11 cellular contexts compared by ENCODE assay signal in the genomic region with DNA sequence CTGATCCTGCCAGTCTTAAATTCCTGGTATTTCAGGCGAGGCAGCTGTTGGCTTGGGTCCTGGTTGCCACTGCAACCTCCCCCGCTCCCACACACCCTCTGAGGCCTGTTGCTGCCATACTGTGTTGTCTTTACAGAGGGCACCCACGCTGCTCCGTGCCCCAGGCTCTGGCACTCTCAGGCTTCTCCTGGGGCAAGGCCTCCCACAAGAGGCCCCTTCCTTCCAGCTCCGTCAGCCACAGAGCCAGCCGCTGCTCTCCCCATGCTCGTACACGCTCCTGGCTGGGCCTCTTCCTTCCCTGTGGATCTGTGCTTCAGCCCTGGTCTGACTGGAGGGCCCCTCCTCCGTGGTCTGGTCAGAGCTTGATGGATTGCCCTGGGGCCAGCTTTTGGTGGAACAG. TPM values are rescaled to one million over a fixed set of nuclear protein-coding genes. Genes with fewer than 3 reads are reported as not detected.
DNase-seq lines count a peak whose midpoint lies in the region; ATAC-seq and TF ChIP-seq lines count a peak whose summit lies in the region.
"Had no signal": no experiment of that assay in that cellular context is flagged by ENCODE, and none has a peak within 500 bp of the region (broad histone marks: within the 10 kb centered on the region; RNA-seq: fewer than 3 reads in every experiment).

No MANE protein-coding gene starts in this region.

- peak overlapping the region; percentile 62 for H3K27ac Mint-ChIP-seq in endothelial cell (ENCODE audit: unreplicated experiment)
- no peak overlapping the region for H3K27ac Mint-ChIP-seq in neural progenitor cell
- H3K27ac Mint-ChIP-seq: CD4-positive, alpha-beta T cell had no signal

- peaks cover 5% of the 10 kb centered on the region for H3F3A ChIP-seq in PC-3 (ENCODE audit: low read length, unreplicated experiment)
- peaks cover 8% of the 10 kb centered on the region for H3F3A ChIP-seq in neural progenitor cell (ENCODE audit: low read depth)

- no peaks in the 10 kb centered on the region for H3K9me2 ChIP-seq in PC-3 (replicated peaks; ENCODE audit: low read length)

- no peak for ATAC-seq in PC-3

- H4K20me1 ChIP-seq in PC-3 (ENCODE audit: low read length) (0 out of 2 replicates have a peak, but pooled peaks cover 7% of the 10 kb centered on the region), neural progenitor cell (ENCODE audit: low read depth) (peaks cover 6% of the 10 kb centered on the region)

- no peak overlapping the region for H2AFZ ChIP-seq in PC-3 (ENCODE audit: low read length)
- no peak overlapping the region for H2AFZ ChIP-seq in neural progenitor cell (replicated peaks)

- no peaks in the 10 kb centered on the region for H3K9me3 ChIP-seq in BE2C
- no peaks in the 10 kb centered on the region for H3K9me3 ChIP-seq in PC-3 (ENCODE audit: low read length)
- H3K9me3 ChIP-seq in neural progenitor cell (ENCODE audit: low read depth) = no peaks in the 10 kb centered on the region

- no TSS peak for BruUV-seq in PC-3 (replicated peaks; lab: Mats Ljungman, UMichigan)

- H3K4me3 Mint-ChIP-seq in endothelial cell (ENCODE audit: unreplicated experiment) (peak overlapping the region; percentile 78), neural progenitor cell (peak overlapping the region; percentile 73)
- H3K4me3 Mint-ChIP-seq: CD4-positive, alpha-beta T cell; neural crest cell had no signal

- intact Hi-C loops in PC-3 (cut with micrococcal nuclease) = loop anchor here (5.0 kb wide), 1 partner anchor 83 kb away; no protein-coding TSS in a partner anchor

- H3K36me3 ChIP-seq in BE2C = no peaks in the 10 kb centered on the region
- no peaks in the 10 kb centered on the region for H3K36me3 ChIP-seq in PC-3 (ENCODE audit: low read depth, low read length)
- no peaks in the 10 kb centered on the region for H3K36me3 ChIP-seq in neural progenitor cell

- POLR2A ChIA-PET in PC-3 (lab: Charles Lee; ENCODE audit: unreplicated experiment) = no interaction called here

- H3K27me3 ChIP-seq in BE2C (no peaks in the 10 kb centered on the region), PC-3 (ENCODE audit: low read length) (no peaks in the 10 kb centered on the region), neural progenitor cell (no peaks in the 10 kb centered on the region)

- peak overlapping the region; percentile 72 for H3K4me2 ChIP-seq in PC-3 (ENCODE audit: low read length)
- H3K4me2 ChIP-seq in neural progenitor cell = no peak overlapping the region

- H3K36me3 Mint-ChIP-seq in endothelial cell (ENCODE audit: low read depth, unreplicated experiment) (peaks cover 2% of the 10 kb centered on the region), neural progenitor cell (peaks cover 2% of the 10 kb centered on the region)

- TF ChIP-seq CTCF in BE2C (IDR thresholded peaks at IDR 0.05; ENCODE audit: low read depth, low read length) (no peak), PC-3 (conservative IDR thresholded peaks at IDR 0.05; ENCODE audit: low read depth, low read length) (no peak), endothelial cell (IDR thresholded peaks at IDR 0.05; ENCODE audit: unreplicated experiment) (no peak), neural progenitor cell (IDR thresholded peaks at IDR 0.05) (no peak)

- H3K27ac ChIP-seq in PC-3 (ENCODE audit: low read length) = peak overlapping the region; percentile 91
- H3K27ac ChIP-seq in neural progenitor cell = no peak overlapping the region

- CTCF ChIA-PET in PC-3 (lab: Charles Lee) = no interaction called here

- H3K9me3 Mint-ChIP-seq in endothelial cell (ENCODE audit: unreplicated experiment) (no peaks in the 10 kb centered on the region), neural progenitor cell (no peaks in the 10 kb centered on the region)
- H3K9me3 Mint-ChIP-seq: CD4-positive, alpha-beta T cell; neural crest cell had no signal

- H3K4me1 ChIP-seq in BE2C (peaks cover 25% of the 10 kb centered on the region), PC-3 (ENCODE audit: insufficient read depth, low read length) (peaks cover 35% of the 10 kb centered on the region), neural progenitor cell (peaks cover 16% of the 10 kb centered on the region)

- H3K27me3 Mint-ChIP-seq in endothelial cell (ENCODE audit: unreplicated experiment) = no peaks in the 10 kb centered on the region
- H3K27me3 Mint-ChIP-seq in neural progenitor cell (ENCODE audit: insufficient read depth, low read depth) = peaks cover 8% of the 10 kb centered on the region

- peak; percentile 76 for DNase-seq in BE2C
- DNase-seq in PC-3 = no peak
- DNase-seq in endothelial cell (ENCODE audit: low spot score) = peak; percentile 15
- no peak for DNase-seq in neural progenitor cell (ENCODE audit: low spot score)
- DNase-seq in stimulated activated CD4-positive, alpha-beta T cell treated with anti-CD3 and anti-CD28 coated beads, Interleukin-2, amount 100 ng/mL, for 24 hours = no peak
- DNase-seq in SK-N-DZ (ENCODE audit: low spot score) = no peak
- no peak for DNase-seq in RPMI8226
- DNase-seq in stimulated activated CD4-positive, alpha-beta T cell treated with anti-CD3 and anti-CD28 coated beads, Interleukin-4, amount 100 ng/mL, for 1 hour = no peak
- DNase-seq: CD4-positive, alpha-beta T cell; NCI-H510A treated with DMSO at 0.1 percent for 48 hours had no signal

- H3K79me2 ChIP-seq in PC-3 (ENCODE audit: low read length) (peaks cover 68% of the 10 kb centered on the region), neural progenitor cell (ENCODE audit: low read depth) (peaks cover 47% of the 10 kb centered on the region)

- H3K9ac ChIP-seq in PC-3 (ENCODE audit: low read length) = peak overlapping the region; percentile 61
- no peak overlapping the region for H3K9ac ChIP-seq in neural progenitor cell

- H3K4me3 ChIP-seq in BE2C (ENCODE audit: low read depth, low read length) (no peak overlapping the region), PC-3 (ENCODE audit: low read length) (no peak overlapping the region), neural progenitor cell (no peak overlapping the region)

- H3K4me1 Mint-ChIP-seq in endothelial cell (ENCODE audit: unreplicated experiment) (peaks cover 36% of the 10 kb centered on the region), neural progenitor cell (peaks cover 35% of the 10 kb centered on the region)

RNA-seq across cellular contexts. Expression of gene CABLES1, which starts 8.6 kb away (rescaled TPM):
- 18.5 TPM for polyA plus RNA-seq in BE2C (2012; ENCODE audit: insufficient read depth, insufficient read length, low read depth)
- 18.6 and 20.5 TPM in 2 replicates for total RNA-seq in PC-3 (2014; rRNA removed)
- 24.9 TPM for total RNA-seq in endothelial cell (ENCODE audit: unreplicated experiment)
- 2.8 and 3.7 TPM in 2 replicates for total RNA-seq in neural progenitor cell (ENCODE audit: low replicate concordance)
- polyA plus RNA-seq in SK-N-DZ (2014; cell fraction: cytosol; rRNA removed) = 5.9 and 7.2 TPM in 2 replicates
- polyA plus RNA-seq in SK-N-DZ (2014; cell fraction: nucleus; rRNA removed) = 4.8 and 6.3 TPM in 2 replicates
- total RNA-seq: CD4-positive, alpha-beta T cell had no signal

Comparison
In these comparisons a context has a peak if more than half of its experiments do, and no peak if none do; other contexts are left out.
1. DNase-seq: peak in BE2C (single experiment) and endothelial cell (single experiment); none in PC-3 (single experiment), neural progenitor cell (single experiment), stimulated activated CD4-positive, alpha-beta T cell treated with anti-CD3 and anti-CD28 coated beads, Interleukin-2, amount 100 ng/mL, for 24 hours (0 of 2), SK-N-DZ (single experiment), RPMI8226 (single experiment) and stimulated activated CD4-positive, alpha-beta T cell treated with anti-CD3 and anti-CD28 coated beads, Interleukin-4, amount 100 ng/mL, for 1 hour (single experiment).